In the genomic region with DNA sequence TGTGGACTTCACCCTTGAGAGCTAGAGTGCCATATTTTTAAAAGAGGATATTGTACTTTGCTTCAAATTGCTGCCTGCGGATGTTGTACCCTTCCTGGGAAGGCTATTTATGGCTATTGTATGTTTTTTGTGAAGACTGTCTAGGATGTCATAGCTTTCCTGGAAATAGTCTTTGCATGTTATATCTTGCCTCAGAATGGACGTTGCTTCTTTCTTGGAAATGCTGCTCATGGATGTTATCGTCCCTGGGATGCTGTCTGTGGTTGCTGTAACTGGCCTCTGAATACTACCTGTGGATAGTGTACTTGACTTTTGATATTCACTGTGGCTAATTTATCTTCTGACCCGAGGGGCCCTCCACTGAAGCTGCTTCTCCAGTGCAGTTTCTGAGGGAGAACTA, we compare ENCODE assay signal across 31 cellular contexts.
"Had no signal": no experiment of that assay in that cellular context is flagged by ENCODE, and none has a peak within 500 bp of the region (broad histone marks: within the 10 kb centered on the region; RNA-seq: fewer than 3 reads in every experiment).

No MANE protein-coding gene starts in this region.

- H3K4me3 Mint-ChIP-seq: activated CD8-positive, alpha-beta memory T cell treated with anti-CD3 and anti-CD28 coated beads, Interleukin-2, amount 10 ng/mL, durations not matched to agents 7 days and 5 days; activated CD8-positive, alpha-beta T cell treated with anti-CD3 and anti-CD28 coated beads, Interleukin-2, amount 10 ng/mL, durations not matched to agents 7 days and 5 days; activated naive CD4-positive, alpha-beta T cell treated with anti-CD3 and anti-CD28 coated beads for 36 hours; activated naive CD4-positive, alpha-beta T cell treated with anti-CD3 and anti-CD28 coated beads, Interleukin-2, amount 50 U/mL, for 24 hours; activated naive CD8-positive, alpha-beta T cell treated with anti-CD3 and anti-CD28 coated beads for 36 hours; activated naive CD8-positive, alpha-beta T cell treated with anti-CD3 and anti-CD28 coated beads, Interleukin-2, amount 50 U/mL, for 24 hours; activated T-helper 1 cell treated with anti-CD3 and anti-CD28 coated beads, Interleukin-12 subunit alpha, Interleukin-12 subunit beta, Interleukin-2, Interleukin-4 antibody, amounts not matched to agents 30 ng/mL and 10 ng/mL and 1 ng/mL, durations not matched to agents 14 hours and 24 hours and 36 hours; effector memory CD8-positive, alpha-beta T cell; WTC11 had no signal

- H3K27ac ChIP-seq: body of pancreas, esophagus squamous epithelium, gastroesophageal sphincter, heart right ventricle, hepatocyte, VCaP had no signal

- H3K79me2 ChIP-seq: hepatocyte had no signal

- H3K9me3 Mint-ChIP-seq: activated naive CD4-positive, alpha-beta T cell treated with anti-CD3 and anti-CD28 coated beads, Interleukin-2, amount 50 U/mL, for 24 hours; activated naive CD8-positive, alpha-beta T cell treated with anti-CD3 and anti-CD28 coated beads for 36 hours; activated naive CD8-positive, alpha-beta T cell treated with anti-CD3 and anti-CD28 coated beads, Interleukin-2, amount 50 U/mL, for 24 hours; activated T-helper 1 cell treated with anti-CD3 and anti-CD28 coated beads, Interleukin-12 subunit alpha, Interleukin-12 subunit beta, Interleukin-2, Interleukin-4 antibody, amounts not matched to agents 30 ng/mL and 10 ng/mL and 1 ng/mL, durations not matched to agents 14 hours and 24 hours and 36 hours; activated T-helper 2 cell treated with anti-CD3 and anti-CD28 coated beads, Interferon-gamma antibody, Interleukin-2, Interleukin-4, amounts not matched to agents 10 μg/mL and 5 μg/mL and 100 μg/mL, durations not matched to agents 14 hours and 24 hours and 36 hours; effector memory CD8-positive, alpha-beta T cell; WTC11 had no signal

- FAIRE-seq: colon, TTC549 had no signal

- DNase-seq: activated CD4-positive, alpha-beta T cell treated with anti-CD3 and anti-CD28 coated beads for 48 hours; activated CD4-positive, alpha-beta T cell treated with anti-CD3 and anti-CD28 coated beads, Interleukin-2, amount 50 U/mL, for 1 hour; activated CD4-positive, alpha-beta T cell treated with anti-CD3 and anti-CD28 coated beads, Interleukin-2, amount 50 U/mL, for 48 hours; activated CD8-positive, alpha-beta memory T cell treated with anti-CD3 and anti-CD28 coated beads, Interleukin-2, amount 10 ng/mL, durations not matched to agents 7 days and 5 days; activated CD8-positive, alpha-beta memory T cell treated with anti-CD3 and anti-CD28 coated beads, Interleukin-2, amount 50 U/mL, for 4 hours; activated CD8-positive, alpha-beta T cell treated with anti-CD3 and anti-CD28 coated beads, Interleukin-2, amount 10 ng/mL, durations not matched to agents 7 days and 5 days; activated effector memory CD4-positive, alpha-beta T cell treated with anti-CD3 and anti-CD28 coated beads, Interleukin-2, amount 50 U/mL, for 16 hours; activated naive CD4-positive, alpha-beta T cell treated with anti-CD3 and anti-CD28 coated beads for 36 hours; activated naive CD8-positive, alpha-beta T cell treated with anti-CD3 and anti-CD28 coated beads for 36 hours; activated naive CD8-positive, alpha-beta T cell treated with anti-CD3 and anti-CD28 coated beads, Interleukin-2, amount 50 U/mL, for 24 hours; activated T-cell treated with anti-CD3 and anti-CD28 coated beads, Interleukin-2, amount 50 U/mL, for 1 hour; activated T-cell treated with anti-CD3 and anti-CD28 coated beads, Interleukin-2, amount 50 U/mL, for 48 hours; body of pancreas; caudate nucleus; cortex of kidney; dermis blood vessel endothelial cell; effector CD4-positive, alpha-beta T cell; effector memory CD8-positive, alpha-beta T cell; esophagus squamous epithelium; foreskin melanocyte; heart right ventricle; T-helper 2 cell had no signal

- ATAC-seq: activated CD8-positive, alpha-beta memory T cell treated with anti-CD3 and anti-CD28 coated beads, Interleukin-2, amount 10 ng/mL, durations not matched to agents 7 days and 5 days; activated CD8-positive, alpha-beta T cell treated with anti-CD3 and anti-CD28 coated beads, Interleukin-2, amount 10 ng/mL, durations not matched to agents 7 days and 5 days; activated naive CD8-positive, alpha-beta T cell treated with anti-CD3 and anti-CD28 coated beads, Interleukin-2, amount 50 U/mL, for 24 hours; body of pancreas; effector memory CD8-positive, alpha-beta T cell; gastroesophageal sphincter; heart right ventricle; WTC11 had no signal

- H3K9me3 ChIP-seq: body of pancreas, esophagus squamous epithelium, gastroesophageal sphincter, heart right ventricle had no signal

- H3K36me3 Mint-ChIP-seq: WTC11 had no signal

- H2AFZ ChIP-seq: hepatocyte had no signal

- H3K36me3 ChIP-seq: esophagus squamous epithelium, gastroesophageal sphincter, heart right ventricle had no signal

- H3K27me3 ChIP-seq: body of pancreas, esophagus squamous epithelium, gastroesophageal sphincter, heart right ventricle, hepatocyte had no signal

- H3K27me3 Mint-ChIP-seq: activated CD8-positive, alpha-beta memory T cell treated with anti-CD3 and anti-CD28 coated beads, Interleukin-2, amount 10 ng/mL, durations not matched to agents 7 days and 5 days; activated naive CD4-positive, alpha-beta T cell treated with anti-CD3 and anti-CD28 coated beads, Interleukin-2, amount 50 U/mL, for 24 hours; activated naive CD8-positive, alpha-beta T cell treated with anti-CD3 and anti-CD28 coated beads for 36 hours; activated naive CD8-positive, alpha-beta T cell treated with anti-CD3 and anti-CD28 coated beads, Interleukin-2, amount 50 U/mL, for 24 hours; effector memory CD8-positive, alpha-beta T cell had no signal

- H3K4me3 ChIP-seq: body of pancreas, esophagus squamous epithelium, gastroesophageal sphincter, heart right ventricle, hepatocyte had no signal

- H3K4me2 ChIP-seq: hepatocyte had no signal

- H3K27ac Mint-ChIP-seq: activated CD8-positive, alpha-beta memory T cell treated with anti-CD3 and anti-CD28 coated beads, Interleukin-2, amount 10 ng/mL, durations not matched to agents 7 days and 5 days; activated CD8-positive, alpha-beta T cell treated with anti-CD3 and anti-CD28 coated beads, Interleukin-2, amount 10 ng/mL, durations not matched to agents 7 days and 5 days; activated naive CD4-positive, alpha-beta T cell treated with anti-CD3 and anti-CD28 coated beads for 36 hours; activated naive CD4-positive, alpha-beta T cell treated with anti-CD3 and anti-CD28 coated beads, Interleukin-2, amount 50 U/mL, for 24 hours; activated naive CD8-positive, alpha-beta T cell treated with anti-CD3 and anti-CD28 coated beads for 36 hours; activated naive CD8-positive, alpha-beta T cell treated with anti-CD3 and anti-CD28 coated beads, Interleukin-2, amount 50 U/mL, for 24 hours; activated T-helper 1 cell treated with anti-CD3 and anti-CD28 coated beads, Interleukin-12 subunit alpha, Interleukin-12 subunit beta, Interleukin-2, Interleukin-4 antibody, amounts not matched to agents 30 ng/mL and 10 ng/mL and 1 ng/mL, durations not matched to agents 14 hours and 24 hours and 36 hours; activated T-helper 2 cell treated with anti-CD3 and anti-CD28 coated beads, Interferon-gamma antibody, Interleukin-2, Interleukin-4, amounts not matched to agents 10 μg/mL and 5 μg/mL and 100 μg/mL, durations not matched to agents 14 hours and 24 hours and 36 hours; effector memory CD8-positive, alpha-beta T cell; WTC11 had no signal

- H3K4me1 Mint-ChIP-seq: activated CD8-positive, alpha-beta memory T cell treated with anti-CD3 and anti-CD28 coated beads, Interleukin-2, amount 10 ng/mL, durations not matched to agents 7 days and 5 days; activated naive CD4-positive, alpha-beta T cell treated with anti-CD3 and anti-CD28 coated beads, Interleukin-2, amount 50 U/mL, for 24 hours; activated naive CD8-positive, alpha-beta T cell treated with anti-CD3 and anti-CD28 coated beads for 36 hours; WTC11 had no signal

- H3K4me1 ChIP-seq: body of pancreas, esophagus squamous epithelium, gastroesophageal sphincter, heart right ventricle had no signal
